Comparison of ENCODE assay signal across 1 cellular context in the genomic region with DNA sequence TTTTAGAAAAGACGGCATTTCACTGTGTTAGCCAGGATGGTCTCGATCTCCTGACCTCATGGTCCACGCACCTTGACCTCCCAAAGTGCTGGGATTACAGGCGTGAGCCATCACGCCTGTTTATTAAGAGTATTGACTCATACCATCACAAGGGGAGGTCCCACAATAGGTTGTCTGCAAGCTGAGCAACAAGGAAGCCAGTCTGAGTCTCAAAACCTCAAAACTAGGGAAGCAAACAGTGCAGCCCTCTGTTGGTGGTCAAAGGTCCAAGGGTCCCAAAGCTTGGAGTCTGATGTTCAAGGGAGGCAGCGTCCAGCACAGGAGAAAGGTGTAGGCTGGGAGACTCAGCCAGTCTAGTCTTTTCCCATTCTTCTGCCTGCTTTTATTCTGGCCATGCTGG.
A peak's percentile ranks its signal among the peaks of the same experiment; 100 is the strongest.
TF ChIP-seq lines count a peak whose summit lies in the region.

No MANE protein-coding gene starts in this region.

TF ChIP-seq in GM12878, 131 proteins besides CTCF, POLR2A, EP300 and RAD21 (continued from another document):
- TF ChIP-seq, protein P1, sequence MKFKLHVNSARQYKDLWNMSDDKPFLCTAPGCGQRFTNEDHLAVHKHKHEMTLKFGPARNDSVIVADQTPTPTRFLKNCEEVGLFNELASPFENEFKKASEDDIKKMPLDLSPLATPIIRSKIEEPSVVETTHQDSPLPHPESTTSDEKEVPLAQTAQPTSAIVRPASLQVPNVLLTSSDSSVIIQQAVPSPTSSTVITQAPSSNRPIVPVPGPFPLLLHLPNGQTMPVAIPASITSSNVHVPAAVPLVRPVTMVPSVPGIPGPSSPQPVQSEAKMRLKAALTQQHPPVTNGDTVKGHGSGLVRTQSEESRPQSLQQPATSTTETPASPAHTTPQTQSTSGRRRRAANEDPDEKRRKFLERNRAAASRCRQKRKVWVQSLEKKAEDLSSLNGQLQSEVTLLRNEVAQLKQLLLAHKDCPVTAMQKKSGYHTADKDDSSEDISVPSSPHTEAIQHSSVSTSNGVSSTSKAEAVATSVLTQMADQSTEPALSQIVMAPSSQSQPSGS (IDR thresholded peaks at IDR 0.05; ENCODE audit: low read length): no peak
- TF ChIP-seq, protein P2, sequence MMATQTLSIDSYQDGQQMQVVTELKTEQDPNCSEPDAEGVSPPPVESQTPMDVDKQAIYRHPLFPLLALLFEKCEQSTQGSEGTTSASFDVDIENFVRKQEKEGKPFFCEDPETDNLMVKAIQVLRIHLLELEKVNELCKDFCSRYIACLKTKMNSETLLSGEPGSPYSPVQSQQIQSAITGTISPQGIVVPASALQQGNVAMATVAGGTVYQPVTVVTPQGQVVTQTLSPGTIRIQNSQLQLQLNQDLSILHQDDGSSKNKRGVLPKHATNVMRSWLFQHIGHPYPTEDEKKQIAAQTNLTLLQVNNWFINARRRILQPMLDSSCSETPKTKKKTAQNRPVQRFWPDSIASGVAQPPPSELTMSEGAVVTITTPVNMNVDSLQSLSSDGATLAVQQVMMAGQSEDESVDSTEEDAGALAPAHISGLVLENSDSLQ (IDR thresholded peaks at IDR 0.05): no peak
- TF ChIP-seq KDM1A (IDR thresholded peaks at IDR 0.05; ENCODE audit: borderline replicate concordance) (no peak), ZNF384 (IDR thresholded peaks at IDR 0.05; ENCODE audit: borderline replicate concordance, low read depth, low read length) (no peak), NR2F1 (conservative IDR thresholded peaks at IDR 0.05) (0 out of 2 replicates have a peak, but pooled peaks have one; percentile 38), IRF4 (IDR thresholded peaks at IDR 0.05; ENCODE audit: low read depth, low read length) (no peak), STAT1 (conservative IDR thresholded peaks at IDR 0.05) (no peak), TCF7 (IDR thresholded peaks at IDR 0.05; ENCODE audit: borderline replicate concordance) (no peak), BHLHE40 (IDR thresholded peaks at IDR 0.05; ENCODE audit: borderline replicate concordance in 1 of 2, low read depth in 2 of 2, low read length in 1 of 2) (peak in 1 of 2 experiments; percentile 46; a peak in 1 of 4 replicates), NFXL1 (IDR thresholded peaks at IDR 0.05; ENCODE audit: borderline replicate concordance) (no peak)
- TF ChIP-seq, protein P3, sequence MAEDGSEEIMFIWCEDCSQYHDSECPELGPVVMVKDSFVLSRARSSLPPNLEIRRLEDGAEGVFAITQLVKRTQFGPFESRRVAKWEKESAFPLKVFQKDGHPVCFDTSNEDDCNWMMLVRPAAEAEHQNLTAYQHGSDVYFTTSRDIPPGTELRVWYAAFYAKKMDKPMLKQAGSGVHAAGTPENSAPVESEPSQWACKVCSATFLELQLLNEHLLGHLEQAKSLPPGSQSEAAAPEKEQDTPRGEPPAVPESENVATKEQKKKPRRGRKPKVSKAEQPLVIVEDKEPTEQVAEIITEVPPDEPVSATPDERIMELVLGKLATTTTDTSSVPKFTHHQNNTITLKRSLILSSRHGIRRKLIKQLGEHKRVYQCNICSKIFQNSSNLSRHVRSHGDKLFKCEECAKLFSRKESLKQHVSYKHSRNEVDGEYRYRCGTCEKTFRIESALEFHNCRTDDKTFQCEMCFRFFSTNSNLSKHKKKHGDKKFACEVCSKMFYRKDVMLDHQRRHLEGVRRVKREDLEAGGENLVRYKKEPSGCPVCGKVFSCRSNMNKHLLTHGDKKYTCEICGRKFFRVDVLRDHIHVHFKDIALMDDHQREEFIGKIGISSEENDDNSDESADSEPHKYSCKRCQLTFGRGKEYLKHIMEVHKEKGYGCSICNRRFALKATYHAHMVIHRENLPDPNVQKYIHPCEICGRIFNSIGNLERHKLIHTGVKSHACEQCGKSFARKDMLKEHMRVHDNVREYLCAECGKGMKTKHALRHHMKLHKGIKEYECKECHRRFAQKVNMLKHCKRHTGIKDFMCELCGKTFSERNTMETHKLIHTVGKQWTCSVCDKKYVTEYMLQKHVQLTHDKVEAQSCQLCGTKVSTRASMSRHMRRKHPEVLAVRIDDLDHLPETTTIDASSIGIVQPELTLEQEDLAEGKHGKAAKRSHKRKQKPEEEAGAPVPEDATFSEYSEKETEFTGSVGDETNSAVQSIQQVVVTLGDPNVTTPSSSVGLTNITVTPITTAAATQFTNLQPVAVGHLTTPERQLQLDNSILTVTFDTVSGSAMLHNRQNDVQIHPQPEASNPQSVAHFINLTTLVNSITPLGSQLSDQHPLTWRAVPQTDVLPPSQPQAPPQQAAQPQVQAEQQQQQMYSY (CRISPR knock-in tag; IDR thresholded peaks at IDR 0.05): no peak
- TF ChIP-seq, protein P4, sequence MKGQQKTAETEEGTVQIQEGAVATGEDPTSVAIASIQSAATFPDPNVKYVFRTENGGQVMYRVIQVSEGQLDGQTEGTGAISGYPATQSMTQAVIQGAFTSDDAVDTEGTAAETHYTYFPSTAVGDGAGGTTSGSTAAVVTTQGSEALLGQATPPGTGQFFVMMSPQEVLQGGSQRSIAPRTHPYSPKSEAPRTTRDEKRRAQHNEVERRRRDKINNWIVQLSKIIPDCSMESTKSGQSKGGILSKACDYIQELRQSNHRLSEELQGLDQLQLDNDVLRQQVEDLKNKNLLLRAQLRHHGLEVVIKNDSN (IDR thresholded peaks at IDR 0.05; ENCODE audit: borderline replicate concordance, extremely low read length, insufficient read depth, low read depth, low read length): no peak
- TF ChIP-seq, protein P5, sequence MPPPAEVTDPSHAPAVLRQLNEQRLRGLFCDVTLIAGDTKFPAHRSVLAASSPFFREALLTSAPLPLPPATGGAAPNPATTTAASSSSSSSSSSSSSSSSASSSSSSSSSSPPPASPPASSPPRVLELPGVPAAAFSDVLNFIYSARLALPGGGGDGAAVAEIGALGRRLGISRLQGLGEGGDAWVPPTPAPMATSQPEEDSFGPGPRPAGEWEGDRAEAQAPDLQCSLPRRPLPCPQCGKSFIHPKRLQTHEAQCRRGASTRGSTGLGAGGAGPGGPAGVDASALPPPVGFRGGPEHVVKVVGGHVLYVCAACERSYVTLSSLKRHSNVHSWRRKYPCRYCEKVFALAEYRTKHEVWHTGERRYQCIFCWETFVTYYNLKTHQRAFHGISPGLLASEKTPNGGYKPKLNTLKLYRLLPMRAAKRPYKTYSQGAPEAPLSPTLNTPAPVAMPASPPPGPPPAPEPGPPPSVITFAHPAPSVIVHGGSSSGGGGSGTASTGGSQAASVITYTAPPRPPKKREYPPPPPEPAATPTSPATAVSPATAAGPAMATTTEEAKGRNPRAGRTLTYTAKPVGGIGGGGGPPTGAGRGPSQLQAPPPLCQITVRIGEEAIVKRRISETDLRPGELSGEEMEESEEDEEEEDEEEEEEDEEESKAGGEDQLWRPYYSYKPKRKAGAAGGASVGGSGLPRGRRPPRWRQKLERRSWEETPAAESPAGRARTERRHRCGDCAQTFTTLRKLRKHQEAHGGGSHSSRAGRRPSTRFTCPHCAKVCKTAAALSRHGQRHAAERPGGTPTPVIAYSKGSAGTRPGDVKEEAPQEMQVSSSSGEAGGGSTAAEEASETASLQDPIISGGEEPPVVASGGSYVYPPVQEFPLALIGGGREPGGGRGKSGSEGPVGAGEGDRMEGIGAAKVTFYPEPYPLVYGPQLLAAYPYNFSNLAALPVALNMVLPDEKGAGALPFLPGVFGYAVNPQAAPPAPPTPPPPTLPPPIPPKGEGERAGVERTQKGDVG (CRISPR knock-in tag; IDR thresholded peaks at IDR 0.05): no peak
